Comparison of ENCODE assay signal across 16 cellular contexts in genomic region chr7:3246133-3246532, GRCh38. TPM values are rescaled to one million over a fixed set of nuclear protein-coding genes. Genes with fewer than 3 reads are reported as not detected.
DNase-seq lines count a peak whose midpoint lies in the region; TF ChIP-seq lines count a peak whose summit lies in the region.
"Had no signal": no experiment of that assay in that cellular context is flagged by ENCODE, and none has a peak within 500 bp of the region (broad histone marks: within the 10 kb centered on the region; RNA-seq: fewer than 3 reads in every experiment).

No MANE protein-coding gene starts in this region.

- H3K4me1 ChIP-seq in neuronal stem cell (ENCODE audit: control insufficient read depth in 2 of 2, insufficient read depth in 1 of 2, low read depth in 1 of 2, low read length in 2 of 2) = peaks cover 8 to 19% of the 10 kb centered on the region in 2 donors

- no peaks in the 10 kb centered on the region for H3K27me3 ChIP-seq in neuronal stem cell (ENCODE audit: control insufficient read depth in 3 of 3, insufficient read depth in 3 of 3, low read depth in 1 of 3, low read length in 3 of 3)
- H3K27me3 ChIP-seq: BLaER1 treated with 17β-estradiol and CSF1 and Interleukin-3, amounts not matched to agents 10 nM and 100 nM; SJSA1 had no signal

- no peaks in the 10 kb centered on the region for H3K36me3 ChIP-seq in neuronal stem cell (replicated peaks in 1 of 2; ENCODE audit: control insufficient read depth in 2 of 2, insufficient read depth in 2 of 2, low read length in 2 of 2)
- H3K36me3 ChIP-seq: BLaER1 treated with 17β-estradiol and CSF1 and Interleukin-3, amounts not matched to agents 10 nM and 100 nM; SJSA1 had no signal

- peak overlapping the region; percentile 38 for H2BK15ac ChIP-seq in neuronal stem cell (ENCODE audit: low read length)

- H3K9ac ChIP-seq in neuronal stem cell (ENCODE audit: low read depth, low read length, poor library complexity) = no peak overlapping the region
- H3K9ac ChIP-seq: BLaER1 treated with 17β-estradiol and CSF1 and Interleukin-3, amounts not matched to agents 10 nM and 100 nM had no signal

- DNase-seq in ELF-1 (ENCODE audit: low read depth, low spot score) (peak; percentile 75), NCI-H524 treated with DMSO at 0.1 percent for 48 hours (lab: John Stamatoyannopoulos, UW) (peak; percentile 86), neuronal stem cell (ENCODE audit: low spot score) (no peak), endothelial cell (ENCODE audit: low spot score) (no peak), NCI-H187 (lab: John Stamatoyannopoulos, UW) (no peak), activated gamma-delta T cell treated with Interleukin-2 at 50 U/mL for 16 hours (no peak), mesenteric fat pad (ENCODE audit: low spot score) (no peak)
- DNase-seq: CD8-positive, alpha-beta memory T cell; NCI-H187 treated with DMSO at 0.1 percent for 48 hours; NCI-H446; NCI-H748 treated with DMSO at 0.1 percent for 48 hours; PC-3 had no signal

- H3K9me3 Mint-ChIP-seq in brain (peaks cover 15 to 25% (median 17%) of the 10 kb centered on the region in 5 experiments), endothelial cell (ENCODE audit: unreplicated experiment) (no peaks in the 10 kb centered on the region)

- H3K14ac ChIP-seq in neuronal stem cell (ENCODE audit: low read length) = peak overlapping the region; percentile 48

- no peak overlapping the region for H4K91ac ChIP-seq in neuronal stem cell (ENCODE audit: low read depth, low read length, poor library complexity)

- no peak overlapping the region for H3K18ac ChIP-seq in neuronal stem cell (ENCODE audit: low read length)

- no peak overlapping the region for H4K8ac ChIP-seq in neuronal stem cell (ENCODE audit: low read depth, low read length)

- H2AK5ac ChIP-seq in neuronal stem cell (ENCODE audit: low read depth, low read length) = no peak overlapping the region

- H2AFZ ChIP-seq in neuronal stem cell (ENCODE audit: low read length) = peak overlapping the region; percentile 75

- TF ChIP-seq CTCF in brain (conservative IDR thresholded peaks at IDR 0.05) (no peak), endothelial cell (IDR thresholded peaks at IDR 0.05; ENCODE audit: unreplicated experiment) (no peak)

- no peak overlapping the region for H3K4me3 Mint-ChIP-seq in brain
- H3K4me3 Mint-ChIP-seq in endothelial cell (ENCODE audit: unreplicated experiment) = no peak overlapping the region
- H3K4me3 Mint-ChIP-seq: CD8-positive, alpha-beta memory T cell had no signal

- H3K27ac Mint-ChIP-seq in brain = peak overlapping the region in 4 of 5 experiments; percentile 38 to 75 (median 53)
- H3K27ac Mint-ChIP-seq in endothelial cell (ENCODE audit: unreplicated experiment) = no peak overlapping the region
- H3K27ac Mint-ChIP-seq: CD8-positive, alpha-beta memory T cell had no signal

- H2BK12ac ChIP-seq in neuronal stem cell (ENCODE audit: low read length) = no peak overlapping the region

- peak overlapping the region; percentile 38 for H3K27ac ChIP-seq in neuronal stem cell (replicated peaks; ENCODE audit: low read length)
- H3K27ac ChIP-seq: BLaER1 treated with 17β-estradiol and CSF1 and Interleukin-3, amounts not matched to agents 10 nM and 100 nM; SJSA1 had no signal

- peaks cover 2% of the 10 kb centered on the region for H3K27me3 Mint-ChIP-seq in brain
- no peaks in the 10 kb centered on the region for H3K27me3 Mint-ChIP-seq in endothelial cell (ENCODE audit: unreplicated experiment)

- H2BK5ac ChIP-seq in neuronal stem cell (ENCODE audit: low read length) = no peak overlapping the region

- no peak overlapping the region for H2BK120ac ChIP-seq in neuronal stem cell (ENCODE audit: low read depth, low read length)

- H3K36me3 Mint-ChIP-seq in brain (peaks cover 8% of the 10 kb centered on the region), endothelial cell (ENCODE audit: low read depth, unreplicated experiment) (no peaks in the 10 kb centered on the region)
- H3K36me3 Mint-ChIP-seq: CD8-positive, alpha-beta memory T cell had no signal

- no peak overlapping the region for H3K4me2 ChIP-seq in neuronal stem cell (ENCODE audit: insufficient read depth, low read length, poor library complexity, severe bottlenecking)
- H3K4me2 ChIP-seq: BLaER1 treated with 17β-estradiol and CSF1 and Interleukin-3, amounts not matched to agents 10 nM and 100 nM had no signal

- no peaks in the 10 kb centered on the region for H3K79me1 ChIP-seq in neuronal stem cell (ENCODE audit: low read depth, low read length)

- no peak overlapping the region for H3K23ac ChIP-seq in neuronal stem cell (ENCODE audit: low read depth, low read length, poor library complexity)

- H3K4ac ChIP-seq in neuronal stem cell (ENCODE audit: low read length) = no peak overlapping the region

- peaks cover 0 to 7% of the 10 kb centered on the region in 2 donors for H3K9me3 ChIP-seq in neuronal stem cell (replicated peaks in 1 of 2; ENCODE audit: control insufficient read depth in 2 of 2, insufficient read depth in 1 of 2, low read depth in 1 of 2, low read length in 2 of 2)

- H3K4me1 Mint-ChIP-seq in brain (peaks cover 25% of the 10 kb centered on the region), endothelial cell (ENCODE audit: unreplicated experiment) (no peaks in the 10 kb centered on the region)
- H3K4me1 Mint-ChIP-seq: CD8-positive, alpha-beta memory T cell had no signal

- H3K4me3 ChIP-seq in neuronal stem cell (ENCODE audit: low read length in 2 of 2) = no peak overlapping the region
- H3K4me3 ChIP-seq: BLaER1 treated with 17β-estradiol and CSF1 and Interleukin-3, amounts not matched to agents 10 nM and 100 nM; K562; SJSA1 had no signal

- WGBS in neuronal stem cell (ENCODE audit: extremely low coverage in 2 of 2, insufficient read length in 2 of 2, insufficient replicate concordance in 1 of 2), 2 donors = no CpG with 5 or more reads among the region's 3 CpGs

RNA-seq across cellular contexts. Expression of gene SDK1, which starts 54.9 kb away (rescaled TPM):
- polyA plus RNA-seq in brain (ENCODE audit: insufficient read depth, low read depth, low replicate concordance) = 62.9 TPM
- 3.0 TPM for polyA plus RNA-seq in neuronal stem cell (2013, experiment 1 of 2)
- 2.9 TPM for polyA plus RNA-seq in neuronal stem cell (2013, experiment 2 of 2)
- total RNA-seq in endothelial cell (ENCODE audit: unreplicated experiment) (4.3 TPM), mesenteric fat pad (7.5 TPM)
- polyA plus RNA-seq: CD8-positive, alpha-beta memory T cell; K562 had no signal

Comparison
In these comparisons a context has a peak if more than half of its experiments do, and no peak if none do; other contexts are left out.
1. DNase-seq: peak in ELF-1 (single experiment) and NCI-H524 treated with DMSO at 0.1 percent for 48 hours (single experiment); none in neuronal stem cell (single experiment), endothelial cell (single experiment), NCI-H187 (0 of 2), activated gamma-delta T cell treated with Interleukin-2 at 50 U/mL for 16 hours (single experiment) and mesenteric fat pad (single experiment).